Comparison of ENCODE assay signal across 8 cellular contexts in genomic region chr1:44405041-44405803, GRCh38. TPM values are rescaled to one million over a fixed set of nuclear protein-coding genes. Genes with fewer than 3 reads are reported as not detected.
DNase-seq lines count a peak whose midpoint lies in the region; ATAC-seq and TF ChIP-seq lines count a peak whose summit lies in the region.

Gene RNF220 (plus strand): TSS chr1:44405255.

- no peaks in the 10 kb centered on the region for H3K36me3 Mint-ChIP-seq in stimulated activated naive CD8-positive, alpha-beta T cell treated with anti-CD3 and anti-CD28 coated beads, Interleukin-15, Interleukin-2, amounts not matched to agents 100 ng/mL and 50 ng/mL, for 24 hours (ENCODE audit: low read depth)

- no peak for ATAC-seq in GM21423 (IDR thresholded peaks at IDR 0.05; ENCODE audit: unreplicated experiment)

- no peak for TF ChIP-seq CTCF in epithelial cell of proximal tubule (conservative IDR thresholded peaks at IDR 0.05; ENCODE audit: low read depth, low read length)

- H3K4me3 ChIP-seq in epithelial cell of proximal tubule (ENCODE audit: low read depth, low read length), result peak within 1 kb of the TSS; percentile 58

- peaks cover 51% of the 10 kb centered on the region for H3K27me3 Mint-ChIP-seq in stimulated activated naive CD8-positive, alpha-beta T cell treated with anti-CD3 and anti-CD28 coated beads, Interleukin-15, Interleukin-2, amounts not matched to agents 100 ng/mL and 50 ng/mL, for 24 hours

- no peaks in the 10 kb centered on the region for H3K9me3 Mint-ChIP-seq in stimulated activated naive CD8-positive, alpha-beta T cell treated with anti-CD3 and anti-CD28 coated beads, Interleukin-15, Interleukin-2, amounts not matched to agents 100 ng/mL and 50 ng/mL, for 24 hours

- DNase-seq in NCI-H1436 (lab: John Stamatoyannopoulos, UW), result peak; percentile 13
- no peak for DNase-seq in NCI-H1436 treated with DMSO at 0.1 percent for 48 hours (lab: John Stamatoyannopoulos, UW)
- DNase-seq in NCI-H2196 treated with DMSO at 0.1 percent for 48 hours (lab: John Stamatoyannopoulos, UW; ENCODE audit: unreplicated experiment), result peak; percentile 39
- DNase-seq in activated CD4-positive, alpha-beta T cell treated with anti-CD3 and anti-CD28 coated beads, Interleukin-2, amount 50 U/mL, for 48 hours, result peak; percentile 48 to 54
- peak; percentile 18 for DNase-seq in epithelial cell of proximal tubule (ENCODE audit: low read depth)
- DNase-seq in mesenteric fat pad (ENCODE audit: low spot score), result no peak

- peak within 1 kb of the TSS; percentile 36 for H3K27ac Mint-ChIP-seq in stimulated activated naive CD8-positive, alpha-beta T cell treated with anti-CD3 and anti-CD28 coated beads, Interleukin-15, Interleukin-2, amounts not matched to agents 100 ng/mL and 50 ng/mL, for 24 hours

- H3K4me1 Mint-ChIP-seq in stimulated activated naive CD8-positive, alpha-beta T cell treated with anti-CD3 and anti-CD28 coated beads, Interleukin-15, Interleukin-2, amounts not matched to agents 100 ng/mL and 50 ng/mL, for 24 hours (ENCODE audit: low read depth), result peaks cover 15% of the 10 kb centered on the region

- peak within 1 kb of the TSS; percentile 84 for H3K4me3 Mint-ChIP-seq in stimulated activated naive CD8-positive, alpha-beta T cell treated with anti-CD3 and anti-CD28 coated beads, Interleukin-15, Interleukin-2, amounts not matched to agents 100 ng/mL and 50 ng/mL, for 24 hours

RNA-seq across cellular contexts. Expression of gene RNF220, which starts in this region (rescaled TPM):
- total RNA-seq in epithelial cell of proximal tubule (124 and 152 TPM in 2 replicates), mesenteric fat pad (60.1 TPM)

Comparison
In these comparisons a context has a peak if more than half of its experiments do, and no peak if none do; other contexts are left out.
1. DNase-seq: peak in NCI-H1436 (single experiment), NCI-H2196 treated with DMSO at 0.1 percent for 48 hours (single experiment), activated CD4-positive, alpha-beta T cell treated with anti-CD3 and anti-CD28 coated beads, Interleukin-2, amount 50 U/mL, for 48 hours (2 of 2) and epithelial cell of proximal tubule (single experiment); none in NCI-H1436 treated with DMSO at 0.1 percent for 48 hours (single experiment) and mesenteric fat pad (single experiment).